Comparison of ENCODE assay signal across 10 cellular contexts in genomic region chr1:55584521-55585401, GRCh38.
DNase-seq lines count a peak whose midpoint lies in the region; TF ChIP-seq lines count a peak whose summit lies in the region.
"Had no signal": no experiment of that assay in that cellular context is flagged by ENCODE, and none has a peak within 500 bp of the region (broad histone marks: within the 10 kb centered on the region; RNA-seq: fewer than 3 reads in every experiment).

No MANE protein-coding gene starts in this region.

- WGBS in mesendoderm (ENCODE audit: extremely low coverage, insufficient coverage, low lambda C conversion rate): no CpG with 5 or more reads among the region's 2 CpGs

- H2BK120ac ChIP-seq in mesendoderm (ENCODE audit: low read depth, low read length): no peak overlapping the region

- no peak overlapping the region for H3K18ac ChIP-seq in mesendoderm (ENCODE audit: low read length)

- H3K36me3 ChIP-seq in brain microvascular endothelial cell (replicated peaks) (no peaks in the 10 kb centered on the region), mesendoderm (ENCODE audit: control insufficient read depth, insufficient read depth, low read length) (no peaks in the 10 kb centered on the region)

- peaks cover 4% of the 10 kb centered on the region for H3K4me1 ChIP-seq in mesendoderm (ENCODE audit: control insufficient read depth, low read depth, low read length)

- H3K9me3 ChIP-seq in AG04450 (ENCODE audit: control insufficient read depth, insufficient read depth, low read length): no peaks in the 10 kb centered on the region

- POLR2A ChIA-PET in AG04450 (lab: Yijun Ruan, JAX): interaction anchor here (0.6 kb wide), 1 partner anchor 112 kb away, joined by 4 read pairs; no protein-coding TSS in a partner anchor

- no peak overlapping the region for H3K23ac ChIP-seq in mesendoderm (ENCODE audit: low read length)

- no peak overlapping the region for H3K4me2 ChIP-seq in mesendoderm (ENCODE audit: low read length)

- no peak overlapping the region for H3K4me3 ChIP-seq in AG04450 (ENCODE audit: low read depth, low read length)
- no peak overlapping the region for H3K4me3 ChIP-seq in brain microvascular endothelial cell (ENCODE audit: low read depth, low read length)
- H3K4me3 ChIP-seq in mesendoderm (ENCODE audit: low read length): no peak overlapping the region

- no peak overlapping the region for H2BK15ac ChIP-seq in mesendoderm (replicated peaks; ENCODE audit: low read depth)

- in situ Hi-C loops in brain microvascular endothelial cell (cut with HindIII; ENCODE audit: low pct_ligation_motif_present, low sequenced_read_pairs): no loop called here

- no peaks in the 10 kb centered on the region for H3K79me2 ChIP-seq in mesendoderm (ENCODE audit: control insufficient read depth, insufficient read depth, low read length)

- TF ChIP-seq CTCF in AG04450 (IDR thresholded peaks at IDR 0.05; ENCODE audit: low read depth, low read length) (peak; percentile 25; the same call in 1 of the 2 replicates), brain microvascular endothelial cell (IDR thresholded peaks at IDR 0.05; ENCODE audit: low read depth, low read length, missing control alignments) (peak; percentile 25)

- no peak overlapping the region for H3K4ac ChIP-seq in mesendoderm (ENCODE audit: low read depth, low read length)

- CTCF ChIA-PET in AG04450 (lab: Charles Lee): interaction anchor here (0.7 to 1.0 kb wide), 2 partner anchors 86 to 626 kb away, joined by 3 to 4 read pairs; no protein-coding TSS in a partner anchor

- H3K27ac ChIP-seq in AG04450 (ENCODE audit: low read depth, low read length): no peak overlapping the region
- no peak overlapping the region for H3K27ac ChIP-seq in brain microvascular endothelial cell
- H3K27ac ChIP-seq in mesendoderm (ENCODE audit: low read depth, low read length): no peak overlapping the region

- no peak overlapping the region for H4K5ac ChIP-seq in mesendoderm (ENCODE audit: low read length)

- no peak overlapping the region for H4K8ac ChIP-seq in mesendoderm (ENCODE audit: low read depth, low read length)

- no peak overlapping the region for H3K56ac ChIP-seq in mesendoderm (ENCODE audit: low read length)

- H3K79me1 ChIP-seq in mesendoderm (ENCODE audit: low read length): no peaks in the 10 kb centered on the region

- no peak for DNase-seq in AG04450 (ENCODE audit: low read depth, low spot score)
- peak; percentile 65 for DNase-seq in NCI-H1092 treated with DMSO at 0.1 percent for 48 hours (lab: John Stamatoyannopoulos, UW)
- DNase-seq in brain microvascular endothelial cell: no peak
- DNase-seq in mesendoderm: peak; percentile 25
- no peak for DNase-seq in NOMO-1 (lab: John Stamatoyannopoulos, UW; ENCODE audit: unreplicated experiment in 2 of 2)
- DNase-seq in HPDE6-E6E7 (ENCODE audit: extremely low spot score): no peak
- no peak for DNase-seq in SW480 (ENCODE audit: low spot score)
- DNase-seq in GM19240 (ENCODE audit: insufficient read length, low spot score): no peak
- DNase-seq: activated naive CD4-positive, alpha-beta T cell treated with anti-CD3 and anti-CD28 coated beads, Interleukin-2, amount 10 ng/mL, durations not matched to agents 7 days and 5 days; T-helper 1 cell had no signal

- no peak overlapping the region for H2BK5ac ChIP-seq in mesendoderm (ENCODE audit: low read length)

- H3K9ac ChIP-seq in mesendoderm (ENCODE audit: low read length): no peak overlapping the region

- H3K27me3 ChIP-seq in AG04450 (ENCODE audit: control insufficient read depth, insufficient read depth, low read length) (no peaks in the 10 kb centered on the region), brain microvascular endothelial cell (replicated peaks) (no peaks in the 10 kb centered on the region), mesendoderm (ENCODE audit: insufficient read depth, low read length, poor library complexity) (no peaks in the 10 kb centered on the region)

- no peak overlapping the region for H2AK5ac ChIP-seq in mesendoderm (ENCODE audit: low read length)

Comparison
In these comparisons a context has a peak if more than half of its experiments do, and no peak if none do; other contexts are left out.
1. DNase-seq: peak in NCI-H1092 treated with DMSO at 0.1 percent for 48 hours (single experiment) and mesendoderm (single experiment); none in AG04450 (single experiment), brain microvascular endothelial cell (single experiment), NOMO-1 (0 of 2), HPDE6-E6E7 (single experiment), SW480 (single experiment) and GM19240 (single experiment).